In the genomic region with DNA sequence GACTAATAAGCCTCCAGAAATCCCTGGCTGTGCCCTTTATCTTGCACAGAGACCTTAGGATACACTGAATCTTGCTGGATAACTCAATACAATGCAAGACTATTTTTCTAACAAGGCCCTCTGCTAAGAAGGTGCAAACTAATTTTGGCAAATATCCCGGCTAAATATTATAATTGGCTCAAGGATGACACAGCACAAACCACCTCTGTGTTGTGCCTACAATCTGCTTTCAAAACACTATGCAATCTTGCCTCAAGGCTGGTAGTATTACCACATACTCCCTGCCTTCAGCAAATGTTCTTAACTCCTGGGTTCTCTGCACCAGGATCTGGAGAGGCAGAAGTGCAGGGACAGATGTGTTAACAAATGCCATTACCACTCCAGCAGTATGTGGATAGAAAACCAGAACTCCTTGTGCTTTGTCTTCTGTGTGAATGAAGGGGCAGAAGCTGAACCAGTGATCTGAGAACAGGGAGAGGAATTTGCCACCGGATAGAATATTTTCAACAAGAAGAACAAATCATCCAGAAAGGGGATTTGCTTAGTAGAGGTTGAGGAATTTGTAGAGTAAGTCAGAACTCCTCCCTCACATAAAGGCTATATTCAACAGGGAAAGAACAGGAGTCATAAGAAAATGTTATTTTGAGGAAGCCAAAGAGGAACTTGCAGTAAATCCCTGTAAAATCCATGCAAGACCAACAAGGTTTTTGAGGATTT, we compare ENCODE assay signal across 8 cellular contexts.
DNase-seq lines count a peak whose midpoint lies in the region; ATAC-seq and TF ChIP-seq lines count a peak whose summit lies in the region.

No MANE protein-coding gene starts in this region.

- 52 to 60% methylated on average over 2 of the region's 2 CpGs for WGBS in heart right ventricle, 2 donors

- intact Hi-C loops in heart right ventricle (cut with DNase I) = loop anchor here in 5 of 10 donors (10.0 kb wide), 4 partner anchors 88 to 258 kb away; no protein-coding TSS in a partner anchor

- no peak for TF ChIP-seq CTCF in VCaP (conservative IDR thresholded peaks at IDR 0.05)
- no peak for TF ChIP-seq CTCF in heart right ventricle (IDR thresholded peaks at IDR 0.05)

- H3K27ac ChIP-seq in VCaP = peak overlapping the region; percentile 12; the same call in 1 of the 2 replicates
- H3K27ac ChIP-seq in heart right ventricle = peak overlapping the region in 9 of 10 donors; percentile 3 to 78 (median 64)
- H3K27ac ChIP-seq in skin epidermis = peak overlapping the region in 16 of 21 experiments; percentile 2 to 79 (median 40)

- peak in 7 of 8 donors; percentile 32 to 75 (median 56) for ATAC-seq in heart right ventricle
- ATAC-seq in GM18868 (IDR thresholded peaks at IDR 0.05; ENCODE audit: unreplicated experiment) = no peak

- H3K4me3 ChIP-seq in heart right ventricle (no peak overlapping the region), skin epidermis (no peak overlapping the region)

- H3K4me1 ChIP-seq in heart right ventricle = peaks cover 5 to 56% (median 40%) of the 10 kb centered on the region in 9 donors

- no peaks in the 10 kb centered on the region for H3K9me3 ChIP-seq in heart right ventricle

- H3K36me3 ChIP-seq in heart right ventricle = peaks cover 0 to 97% (median 11%) of the 10 kb centered on the region in 9 donors

- peak; percentile 61 for DNase-seq in H4 (ENCODE audit: low spot score)
- no peak for DNase-seq in heart right ventricle
- DNase-seq in stimulated activated CD4-positive, alpha-beta T cell treated with anti-CD3 and anti-CD28 coated beads, Interleukin-2, amount 100 ng/mL, for 48 hours = no peak
- DNase-seq in DMS53 treated with DMSO at 0.1 percent for 48 hours (lab: John Stamatoyannopoulos, UW; ENCODE audit: unreplicated experiment) = no peak
- no peak for DNase-seq in activated gamma-delta T cell (lab: John Stamatoyannopoulos, UW)

- H3K27me3 ChIP-seq in heart right ventricle = no peaks in the 10 kb centered on the region

Comparison
In these comparisons a context has a peak if more than half of its experiments do, and no peak if none do; other contexts are left out.
1. H3K27ac ChIP-seq: peak in every context shown above with its lines; median percentile 64 in heart right ventricle; 40 in skin epidermis; 12 in VCaP.